ENCODE assay signal across 17 cellular contexts in genomic region chr6:170008386-170008785, GRCh38.
DNase-seq lines count a peak whose midpoint lies in the region; ATAC-seq, FAIRE-seq and TF ChIP-seq lines count a peak whose summit lies in the region.
"Had no signal": no experiment of that assay in that cellular context is flagged by ENCODE, and none has a peak within 500 bp of the region (broad histone marks: within the 10 kb centered on the region; RNA-seq: fewer than 3 reads in every experiment).

No MANE protein-coding gene starts in this region.

- H3K27ac Mint-ChIP-seq in osteocyte (ENCODE audit: unreplicated experiment), result no peak overlapping the region
- no peak overlapping the region for H3K27ac Mint-ChIP-seq in activated naive CD4-positive, alpha-beta T cell treated with anti-CD3 and anti-CD28 coated beads, Interleukin-2, amount 10 ng/mL, durations not matched to agents 7 days and 5 days
- H3K27ac Mint-ChIP-seq: B cell had no signal

- peak overlapping the region; percentile 93 for H2BK5ac ChIP-seq in H1 (ENCODE audit: low read depth, low read length)

- peak overlapping the region; percentile 4; the same call in 1 of the 2 replicates for H2BK15ac ChIP-seq in H1 (ENCODE audit: low read length)

- H4K91ac ChIP-seq in H1 (replicated peaks; ENCODE audit: insufficient read length, low read length), result peak overlapping the region; percentile 97

- H3K36me3 ChIP-seq in H7 (replicated peaks; ENCODE audit: control insufficient read depth, insufficient read depth, low read length), result no peaks in the 10 kb centered on the region
- H3K36me3 ChIP-seq in H1 (ENCODE audit: control insufficient read depth in 2 of 4, insufficient read depth in 4 of 4, low read length in 3 of 4), result peaks cover 0 to 4% (median 0%) of the 10 kb centered on the region in 4 experiments; a peak in 1 of 8 replicates

- H4K8ac ChIP-seq in H1 (ENCODE audit: extremely low read depth, insufficient read depth, low read length), result peak overlapping the region; percentile 76; the same call in 1 of the 2 replicates

- no peaks in the 10 kb centered on the region for H3K79me2 ChIP-seq in H1 (ENCODE audit: control insufficient read depth in 1 of 2, insufficient read depth in 2 of 2, low read length in 2 of 2)

- peak overlapping the region; percentile 97 for H2BK120ac ChIP-seq in H1 (replicated peaks; ENCODE audit: low read depth, low read length)

- POLR2A ChIA-PET in H1 (lab: Charles Lee; ENCODE audit: partially characterized antibody), result interaction anchor here (1.1 to 1.4 kb wide), 4 partner anchors 14 to 286 kb away, joined by 3 to 6 read pairs (median 3); no protein-coding TSS in a partner anchor

- FAIRE-seq in H1 (lab: Jason Lieb, UNC), result no peak
- FAIRE-seq: GM12892, H54 had no signal

- peak overlapping the region; percentile 29; the same call in 1 of the 2 replicates for H2AK5ac ChIP-seq in H1 (ENCODE audit: low read depth, low read length)

- H3K9me3 ChIP-seq in H1 (ENCODE audit: insufficient read depth in 2 of 2, low read depth in 1 of 2, low read length in 1 of 2), result peaks cover 21 to 23% of the 10 kb centered on the region in 2 experiments

- no peak overlapping the region for H3K14ac ChIP-seq in H1 (ENCODE audit: insufficient read length)

- no peaks in the 10 kb centered on the region for H3K4me1 Mint-ChIP-seq in osteocyte (ENCODE audit: unreplicated experiment)
- no peaks in the 10 kb centered on the region for H3K4me1 Mint-ChIP-seq in activated naive CD4-positive, alpha-beta T cell treated with anti-CD3 and anti-CD28 coated beads, Interleukin-2, amount 10 ng/mL, durations not matched to agents 7 days and 5 days
- H3K4me1 Mint-ChIP-seq: CD4-positive, alpha-beta memory T cell had no signal

- no peaks in the 10 kb centered on the region for H3K79me1 ChIP-seq in H1 (ENCODE audit: low read depth, low read length)

- H2AFZ ChIP-seq in H1 (ENCODE audit: low read length), result 0 out of 2 replicates have a peak overlapping the region, but pooled peaks have one; percentile 19

- H4K5ac ChIP-seq in H1 (ENCODE audit: insufficient read length, low read depth, low read length), result no peak overlapping the region

- H3K4me3 ChIP-seq in H7 (ENCODE audit: insufficient read depth, low read depth, low read length) (no peak overlapping the region), H1 (ENCODE audit: extremely low read depth in 1 of 4, insufficient read depth in 2 of 4, low read depth in 3 of 4, low read length in 4 of 4) (no peak overlapping the region)

- no peak for TF ChIP-seq RAD21 in H1 (IDR thresholded peaks at IDR 0.05 in 1 of 2, conservative IDR thresholded peaks at IDR 0.05 in 1 of 2; ENCODE audit: low read depth in 2 of 2, low read length in 2 of 2)

- peak overlapping the region in 1 of 2 experiments; percentile 80; a peak in 1 of 4 replicates for H3K4me2 ChIP-seq in H1 (ENCODE audit: insufficient read depth in 1 of 2, low read depth in 2 of 2, low read length in 2 of 2)

- no peak overlapping the region for H3K4me3 Mint-ChIP-seq in osteocyte (ENCODE audit: unreplicated experiment)
- H3K4me3 Mint-ChIP-seq in activated naive CD4-positive, alpha-beta T cell treated with anti-CD3 and anti-CD28 coated beads, Interleukin-2, amount 10 ng/mL, durations not matched to agents 7 days and 5 days, result no peak overlapping the region
- H3K4me3 Mint-ChIP-seq: B cell; CD4-positive, alpha-beta memory T cell had no signal

- peaks cover 3% of the 10 kb centered on the region; the same call in 1 of the 2 replicates for H3K23me2 ChIP-seq in H1 (ENCODE audit: low read depth, low read length)

- no peaks in the 10 kb centered on the region for H3K36me3 Mint-ChIP-seq in osteocyte (ENCODE audit: unreplicated experiment)
- no peaks in the 10 kb centered on the region for H3K36me3 Mint-ChIP-seq in activated naive CD4-positive, alpha-beta T cell treated with anti-CD3 and anti-CD28 coated beads, Interleukin-2, amount 10 ng/mL, durations not matched to agents 7 days and 5 days
- H3K36me3 Mint-ChIP-seq: CD4-positive, alpha-beta memory T cell had no signal

- CTCF ChIA-PET in H1 (lab: Charles Lee; ENCODE audit: partially characterized antibody), result interaction anchor here (0.9 to 2.4 kb wide), 6 partner anchors 25 to 65 kb away, joined by 3 to 7 read pairs (median 3); no protein-coding TSS in a partner anchor
- CTCF ChIA-PET in activated naive CD4-positive, alpha-beta T cell treated with anti-CD3 and anti-CD28 coated beads, Interleukin-2, amount 10 ng/mL, durations not matched to agents 7 days and 5 days (lab: Charles Lee), result interaction anchor here (0.8 to 1.0 kb wide), 2 partner anchors 18 to 177 kb away, joined by 3 to 4 read pairs; no protein-coding TSS in a partner anchor

- H2BK20ac ChIP-seq in H1 (ENCODE audit: low read length), result peak overlapping the region; percentile 99

- peaks cover 17 to 30% (median 25%) of the 10 kb centered on the region in 4 experiments for H3K4me1 ChIP-seq in H1 (replicated peaks in 1 of 4; ENCODE audit: control insufficient read depth in 3 of 4, insufficient read depth in 4 of 4, low read length in 3 of 4)

- peak overlapping the region; percentile 100 for H2BK12ac ChIP-seq in H1 (ENCODE audit: low read depth, low read length)

- TF ChIP-seq EP300 in H1 (IDR thresholded peaks at IDR 0.05; ENCODE audit: borderline replicate concordance in 1 of 2, low read depth in 2 of 2, low read length in 2 of 2), result no peak

- no peak overlapping the region for H3K9ac ChIP-seq in H1 (replicated peaks in 1 of 4; ENCODE audit: extremely low read depth in 1 of 4, low read depth in 3 of 4, low read length in 3 of 4)

- ATAC-seq in HG02852 (IDR thresholded peaks at IDR 0.05; ENCODE audit: unreplicated experiment), result no peak

- H3K56ac ChIP-seq in H1 (replicated peaks; ENCODE audit: insufficient read length, low read depth, low read length), result no peak overlapping the region

- no peak overlapping the region for H3K23ac ChIP-seq in H1 (ENCODE audit: insufficient read length)

- TF ChIP-seq CTCF in H1 (IDR thresholded peaks at IDR 0.05; ENCODE audit: control extremely low read depth in 1 of 3, insufficient read depth in 1 of 3, low read depth in 1 of 3, low read length in 3 of 3) (no peak), osteocyte (IDR thresholded peaks at IDR 0.05) (no peak)

- DNase-seq in H7 (peak; percentile 38), NCI-H146 treated with DMSO at 0.1 percent for 48 hours (lab: John Stamatoyannopoulos, UW; ENCODE audit: unreplicated experiment) (peak; percentile 30), H1 (ENCODE audit: low read depth in 1 of 2, low spot score in 2 of 2) (no peak), osteocyte (ENCODE audit: extremely low spot score, unreplicated experiment) (peak; percentile 80), NCI-H82 (lab: John Stamatoyannopoulos, UW) (no peak)
- no peak for DNase-seq in activated naive CD4-positive, alpha-beta T cell treated with anti-CD3 and anti-CD28 coated beads, Interleukin-2, amount 10 ng/mL, durations not matched to agents 7 days and 5 days
- DNase-seq: ACHN; CD4-positive, alpha-beta memory T cell; DND-41; GDM1; NCI-H1694; NCI-H446; SHP77 treated with DMSO at 0.1 percent for 48 hours had no signal

- H3K4ac ChIP-seq in H1 (replicated peaks; ENCODE audit: insufficient read length, low read depth, low read length), result peak overlapping the region; percentile 30

- H3K27ac ChIP-seq in H1 (ENCODE audit: low read depth, low read length), result peak overlapping the region; percentile 77; the same call in 1 of the 2 replicates

- H3K9me3 Mint-ChIP-seq in osteocyte (ENCODE audit: unreplicated experiment), result peaks cover 11% of the 10 kb centered on the region
- H3K9me3 Mint-ChIP-seq in activated naive CD4-positive, alpha-beta T cell treated with anti-CD3 and anti-CD28 coated beads, Interleukin-2, amount 10 ng/mL, durations not matched to agents 7 days and 5 days, result peaks cover 14% of the 10 kb centered on the region

- WGBS in H1 (ENCODE audit: extremely low coverage in 1 of 2, insufficient coverage in 1 of 2, insufficient read length in 1 of 2, insufficient replicate concordance in 2 of 2, low coverage in 1 of 2, low lambda C conversion rate in 2 of 2, missing lambda C conversion rate in 1 of 2), 2 experiments, result 87% methylated on average over 13 of the region's 13 CpGs; no CpG with 5 or more reads in 1 of the 2 experiments

- peaks cover 2% of the 10 kb centered on the region for H3K27me3 ChIP-seq in H7 (ENCODE audit: control insufficient read depth, insufficient read depth, low read length)
- H3K27me3 ChIP-seq in H1 (replicated peaks in 1 of 4; ENCODE audit: control insufficient read depth in 3 of 4, extremely low read depth in 1 of 4, insufficient read depth in 3 of 4, low read length in 3 of 4), result peaks cover 0 to 6% (median 4%) of the 10 kb centered on the region in 4 experiments; a peak in 5 of 7 replicates

- H4K20me1 ChIP-seq in H1 (replicated peaks in 1 of 2; ENCODE audit: control insufficient read depth in 1 of 2, insufficient read depth in 2 of 2, low read length in 2 of 2), result no peaks in the 10 kb centered on the region

- no peaks in the 10 kb centered on the region for H3K27me3 Mint-ChIP-seq in osteocyte (ENCODE audit: unreplicated experiment)
- H3K27me3 Mint-ChIP-seq in activated naive CD4-positive, alpha-beta T cell treated with anti-CD3 and anti-CD28 coated beads, Interleukin-2, amount 10 ng/mL, durations not matched to agents 7 days and 5 days, result peaks cover 22% of the 10 kb centered on the region

- peak overlapping the region; percentile 94 for H3K18ac ChIP-seq in H1 (ENCODE audit: extremely low read depth, low read length)

- no peak for TF ChIP-seq POLR2A in H1 (IDR thresholded peaks at IDR 0.05; ENCODE audit: control extremely low read depth in 1 of 2, low read depth in 2 of 2, low read length in 2 of 2)

TF ChIP-seq in H1, 55 proteins besides CTCF, POLR2A, EP300 and RAD21 (continues in another document):
- TF ChIP-seq SAP30 (IDR thresholded peaks at IDR 0.05; ENCODE audit: insufficient read depth, insufficient replicate concordance, low read length) (no peak), ATF2 (IDR thresholded peaks at IDR 0.05; ENCODE audit: low read length) (no peak), CEBPB (IDR thresholded peaks at IDR 0.05; ENCODE audit: low read depth, low read length) (no peak), KDM5A (IDR thresholded peaks at IDR 0.05; ENCODE audit: low read length) (no peak), CTBP2 (IDR thresholded peaks at IDR 0.05; ENCODE audit: borderline replicate concordance, insufficient read depth, insufficient read length, low read length) (no peak)

Comparison
In these comparisons a context has a peak if more than half of its experiments do, and no peak if none do; other contexts are left out.
1. DNase-seq: peak in H7 (single experiment), NCI-H146 treated with DMSO at 0.1 percent for 48 hours (single experiment) and osteocyte (single experiment); none in H1 (0 of 2), activated naive CD4-positive, alpha-beta T cell treated with anti-CD3 and anti-CD28 coated beads, Interleukin-2, amount 10 ng/mL, durations not matched to agents 7 days and 5 days (single experiment) and NCI-H82 (single experiment).